Comparison of ENCODE assay signal across 16 cellular contexts in the genomic region with DNA sequence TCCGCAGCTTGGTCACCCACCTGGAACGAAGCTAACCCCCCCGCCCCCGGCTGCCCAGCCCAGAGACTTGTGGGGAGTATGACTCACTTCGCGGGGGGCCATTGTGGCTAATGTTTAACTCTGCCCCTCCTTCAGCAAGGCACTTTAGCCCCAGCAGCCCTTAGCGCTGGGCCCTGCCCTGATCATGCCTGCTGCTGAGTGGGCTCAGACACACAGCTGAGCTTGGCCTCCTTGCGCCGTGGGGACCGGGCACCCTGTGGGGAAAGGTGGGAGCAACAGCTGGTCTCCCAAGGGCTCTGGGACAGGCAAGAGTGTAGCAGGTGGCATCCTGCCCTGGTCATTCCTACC. TPM values are rescaled to one million over a fixed set of nuclear protein-coding genes. Genes with fewer than 3 reads are reported as not detected.
DNase-seq lines count a peak whose midpoint lies in the region; ATAC-seq, FAIRE-seq and TF ChIP-seq lines count a peak whose summit lies in the region.
"Had no signal": no experiment of that assay in that cellular context is flagged by ENCODE, and none has a peak within 500 bp of the region (broad histone marks: within the 10 kb centered on the region; RNA-seq: fewer than 3 reads in every experiment).

No MANE protein-coding gene starts in this region.

- no peaks in the 10 kb centered on the region for H3K9me3 Mint-ChIP-seq in stimulated activated naive B cell treated with anti-CD40 and anti-IgM and Interleukin-4, amounts not matched to agents 10 μg/mL and 1 μg/mL and 100 μg/mL, for 72 hours
- H3K9me3 Mint-ChIP-seq: activated CD4-positive, alpha-beta T cell treated with anti-CD3 and anti-CD28 coated beads, Interleukin-2, amount 10 ng/mL, durations not matched to agents 24 days and 14 days; CD8-positive, alpha-beta memory T cell had no signal

- H3K4me3 Mint-ChIP-seq in stimulated activated naive B cell treated with anti-CD40 and anti-IgM and Interleukin-4, amounts not matched to agents 10 μg/mL and 1 μg/mL and 100 μg/mL, for 72 hours, result no peak overlapping the region
- H3K4me3 Mint-ChIP-seq: activated CD4-positive, alpha-beta T cell treated with anti-CD3 and anti-CD28 coated beads, Interleukin-2, amount 10 ng/mL, durations not matched to agents 24 days and 14 days had no signal

- TF ChIP-seq RAD21 in HepG2 (CRISPR knock-in tag; IDR thresholded peaks at IDR 0.05), result no peak

- ATAC-seq in GM19023 (IDR thresholded peaks at IDR 0.05; ENCODE audit: unreplicated experiment) (peak; percentile 55), HepG2 (peak; percentile 82), esophagus mucosa (no peak)
- ATAC-seq in stimulated activated naive B cell treated with anti-CD40 and anti-IgM and Interleukin-4, amounts not matched to agents 10 μg/mL and 1 μg/mL and 100 μg/mL, for 72 hours (replicated peaks), result peak; percentile 14 to 20

- H3K36me3 Mint-ChIP-seq in stimulated activated naive B cell treated with anti-CD40 and anti-IgM and Interleukin-4, amounts not matched to agents 10 μg/mL and 1 μg/mL and 100 μg/mL, for 72 hours, result no peaks in the 10 kb centered on the region
- H3K36me3 Mint-ChIP-seq: CD8-positive, alpha-beta memory T cell had no signal

- H4K20me1 ChIP-seq in HepG2 (ENCODE audit: insufficient read depth, low read length), result no peaks in the 10 kb centered on the region

- peak overlapping the region; percentile 49 for H3K27ac ChIP-seq in HepG2 (ENCODE audit: extremely low read length, insufficient read depth, low read length)
- H3K27ac ChIP-seq: SK-N-MC had no signal

- H3K9ac ChIP-seq in HepG2 (ENCODE audit: insufficient read depth, low read depth, low read length), result peak overlapping the region; percentile 32

- in situ Hi-C loops in HepG2 (cut with HindIII; ENCODE audit: extremely low pct_ligation_motif_present, low pct_unique_long_range_greater_than_20kb), result no loop called here

- H2AFZ ChIP-seq in HepG2 (ENCODE audit: low read length), result no peak overlapping the region

- TF ChIP-seq EP300 in HepG2 (IDR thresholded peaks at IDR 0.05; ENCODE audit: low read depth in 2 of 2, low read length in 2 of 2) (peak in 1 of 2 experiments; percentile 59; a peak in 1 of 4 replicates), HepG2 (CRISPR knock-in tag; IDR thresholded peaks at IDR 0.05; ENCODE audit: borderline replicate concordance) (0 out of 2 replicates have a peak, but pooled peaks have one; percentile 48)

- H3K36me3 ChIP-seq in HepG2 (replicated peaks in 1 of 2; ENCODE audit: control insufficient read depth in 1 of 2, insufficient read depth in 2 of 2, low read length in 2 of 2) (no peaks in the 10 kb centered on the region), BE2C (no peaks in the 10 kb centered on the region)

- H3K27ac Mint-ChIP-seq in stimulated activated naive B cell treated with anti-CD40 and anti-IgM and Interleukin-4, amounts not matched to agents 10 μg/mL and 1 μg/mL and 100 μg/mL, for 72 hours, result no peak overlapping the region
- H3K27ac Mint-ChIP-seq: activated CD4-positive, alpha-beta T cell treated with anti-CD3 and anti-CD28 coated beads, Interleukin-2, amount 10 ng/mL, durations not matched to agents 24 days and 14 days had no signal

- H3K4me2 ChIP-seq in HepG2 (ENCODE audit: low read depth, low read length), result peak overlapping the region; percentile 76

- TF ChIP-seq CTCF in HepG2 (CRISPR knock-in tag; IDR thresholded peaks at IDR 0.05) (no peak), BE2C (IDR thresholded peaks at IDR 0.05; ENCODE audit: low read depth, low read length) (no peak), GM10266 (IDR thresholded peaks at IDR 0.05; ENCODE audit: control insufficient read depth, insufficient read depth, low read depth, missing control alignments) (no peak)

- WGBS in HepG2 (ENCODE audit: low lambda C conversion rate), result 0% methylated on average over 1 of the region's 10 CpGs

- no peak for FAIRE-seq in HepG2 (lab: Jason Lieb, UNC)
- FAIRE-seq: islet of Langerhans had no signal

- no TSS peak for BruUV-seq in HepG2 (replicated peaks; lab: Mats Ljungman, UMichigan)

- H3K9me3 ChIP-seq in HepG2 (ENCODE audit: low read length), result no peaks in the 10 kb centered on the region
- no peaks in the 10 kb centered on the region for H3K9me3 ChIP-seq in BE2C

- peaks cover under 1 to 5% of the 10 kb centered on the region in 2 experiments; a peak in 1 of 5 replicates for H3K27me3 ChIP-seq in HepG2 (ENCODE audit: control insufficient read depth in 1 of 2, insufficient read depth in 2 of 2, low read length in 2 of 2)
- no peaks in the 10 kb centered on the region for H3K27me3 ChIP-seq in BE2C

- CTCF ChIA-PET in HepG2 (lab: Yijun Ruan, JAX; ENCODE audit: low intra/inter-chr PET ratio, low total read pairs), result no interaction called here

- H3K4me3 ChIP-seq in HepG2 (replicated peaks in 1 of 3; ENCODE audit: insufficient read depth in 1 of 3, low read depth in 2 of 3, low read length in 3 of 3), result peak overlapping the region in 2 of 3 experiments; percentile 14 to 54; a peak in 3 of 6 replicates
- no peak overlapping the region for H3K4me3 ChIP-seq in BE2C (ENCODE audit: low read depth, low read length)
- H3K4me3 ChIP-seq: SK-N-MC had no signal

- peaks cover 18 to 24% of the 10 kb centered on the region in 2 donors for H3K27me3 Mint-ChIP-seq in stimulated activated naive B cell treated with anti-CD40 and anti-IgM and Interleukin-4, amounts not matched to agents 10 μg/mL and 1 μg/mL and 100 μg/mL, for 72 hours

- POLR2A ChIA-PET in HepG2 (lab: Yijun Ruan, JAX), result interaction anchor here (0.8 to 3.7 kb wide), 13 partner anchors 9 to 235 kb away, joined by 3 to 40 read pairs (median 7); a partner anchor contains a TSS

- peak in 1 of 2 experiments; percentile 73; a peak in 2 of 4 replicates for TF ChIP-seq POLR2A in HepG2 (IDR thresholded peaks at IDR 0.05; ENCODE audit: insufficient read depth in 1 of 2, low read depth in 2 of 2, low read length in 2 of 2)

- H3K79me2 ChIP-seq in HepG2 (ENCODE audit: insufficient read depth, low read length), result no peaks in the 10 kb centered on the region

- intact Hi-C loops in HepG2 (cut with micrococcal nuclease; ENCODE audit: unreplicated experiment), result loop anchor here (1.0 kb wide), 1 partner anchor 9 kb away; no protein-coding TSS in a partner anchor

- H3K4me1 Mint-ChIP-seq in stimulated activated naive B cell treated with anti-CD40 and anti-IgM and Interleukin-4, amounts not matched to agents 10 μg/mL and 1 μg/mL and 100 μg/mL, for 72 hours, result peaks cover 22 to 26% of the 10 kb centered on the region in 2 donors
- H3K4me1 Mint-ChIP-seq: activated CD4-positive, alpha-beta T cell treated with anti-CD3 and anti-CD28 coated beads, Interleukin-2, amount 10 ng/mL, durations not matched to agents 24 days and 14 days had no signal

- H3K4me1 ChIP-seq in HepG2 (ENCODE audit: insufficient read depth, low read length) (peaks cover 63% of the 10 kb centered on the region), BE2C (no peaks in the 10 kb centered on the region)

- DNase-seq in LoVo (ENCODE audit: low spot score) (peak; percentile 70), HepG2 (ENCODE audit: low spot score) (peak; percentile 77), NCI-H1417 (lab: John Stamatoyannopoulos, UW) (no peak), BE2C (no peak), GM10266 (ENCODE audit: extremely low spot score) (no peak)
- no peak for DNase-seq in stimulated activated naive B cell treated with anti-CD40 and anti-IgM and Interleukin-4, amounts not matched to agents 10 μg/mL and 1 μg/mL and 100 μg/mL, for 72 hours
- DNase-seq: activated CD4-positive, alpha-beta T cell treated with anti-CD3 and anti-CD28 coated beads, Interleukin-2, amount 10 ng/mL, durations not matched to agents 24 days and 14 days; activated gamma-delta T cell treated with Interleukin-2 at 50 U/mL for 16 hours; CD8-positive, alpha-beta memory T cell; central memory CD4-positive, alpha-beta T cell; NCI-H1105 treated with DMSO at 0.1 percent for 48 hours had no signal

RNA-seq across cellular contexts. Expression of a gene that starts 6.3 kb away (rescaled TPM):
- total RNA-seq in HepG2 (2016; rRNA removed; fragmentation: Illumina TruSeq; extraction: Trizol) (41.2 and 65.6 TPM in 2 replicates), esophagus mucosa (328 TPM)
- total RNA-seq in HepG2 (2016; cell fraction: cytosol; rRNA removed; fragmentation: Illumina TruSeq; extraction: Trizol; ENCODE audit: low read depth), result 11.0 and 15.5 TPM in 2 replicates
- 41.4 and 67.3 TPM in 2 replicates for total RNA-seq in HepG2 (2016; cell fraction: insoluble cytoplasmic fraction; rRNA removed; fragmentation: Illumina TruSeq; extraction: Trizol)
- total RNA-seq in HepG2 (2016; cell fraction: membrane; rRNA removed; fragmentation: Illumina TruSeq; extraction: Trizol), result 26.5 and 29.9 TPM in 2 replicates
- total RNA-seq in HepG2 (2016; cell fraction: nucleus; rRNA removed; fragmentation: Illumina TruSeq; extraction: Trizol), result 43.9 and 47.8 TPM in 2 replicates
- 10.8 and 16.3 TPM in 2 replicates for polyA plus RNA-seq in HepG2 (2011; rRNA removed)
- 9.4 and 9.8 TPM in 2 replicates for polyA plus RNA-seq in HepG2 (2011; cell fraction: cytosol; rRNA removed)
- 11.5 and 21.4 TPM in 2 replicates for polyA plus RNA-seq in HepG2 (2011; cell fraction: nucleus; rRNA removed)
- polyA plus RNA-seq in HepG2 (2012), result 18.4 and 19.1 TPM in 2 replicates
- 11.7 and 13.7 TPM in 2 replicates for polyA plus RNA-seq in HepG2 (2016; cell fraction: cytosol; fragmentation: Illumina TruSeq; extraction: Trizol; ENCODE audit: low read depth)
- 55.2 and 58.0 TPM in 2 replicates for polyA plus RNA-seq in HepG2 (2016; cell fraction: insoluble cytoplasmic fraction; fragmentation: Illumina TruSeq; extraction: Trizol; ENCODE audit: low read depth)
- 25.4 and 27.9 TPM in 2 replicates for polyA plus RNA-seq in HepG2 (2016; cell fraction: membrane; fragmentation: Illumina TruSeq; extraction: Trizol; ENCODE audit: low read depth)
- 64.1 and 70.5 TPM in 2 replicates for polyA plus RNA-seq in HepG2 (2016; cell fraction: nucleus; fragmentation: Illumina TruSeq; extraction: Trizol; ENCODE audit: insufficient read depth, low read depth)
- 0.16 and 19.5 TPM in 2 replicates for polyA minus RNA-seq in HepG2 (2011; rRNA and poly(A)+ RNA removed; ENCODE audit: low replicate concordance)
- 6.4 and 8.8 TPM in 2 replicates for polyA minus RNA-seq in HepG2 (2011; cell fraction: cytosol; rRNA and poly(A)+ RNA removed)
- 22.8 and 27.4 TPM in 2 replicates for polyA minus RNA-seq in HepG2 (2011; cell fraction: nucleus; rRNA and poly(A)+ RNA removed)
- polyA plus RNA-seq in BE2C (2012; ENCODE audit: insufficient read depth, insufficient read length, low read depth), result not detected
- total RNA-seq: activated CD4-positive, alpha-beta T cell treated with anti-CD3 and anti-CD28 coated beads, Interleukin-2, amount 10 ng/mL, durations not matched to agents 24 days and 14 days; CD8-positive, alpha-beta memory T cell; fibroblast of lung had no signal
- polyA plus RNA-seq: CD8-positive, alpha-beta memory T cell; fibroblast of lung had no signal

RNA-seq across cellular contexts. Expression of a gene that starts 16.1 kb away (rescaled TPM):
- total RNA-seq in HepG2 (2016; rRNA removed; fragmentation: Illumina TruSeq; extraction: Trizol) (not detected in 2 replicates), esophagus mucosa (not detected)
- 0.09 TPM in 1 of 2 replicates, not detected in the other for total RNA-seq in HepG2 (2016; cell fraction: cytosol; rRNA removed; fragmentation: Illumina TruSeq; extraction: Trizol; ENCODE audit: low read depth)
- not detected in 2 replicates for total RNA-seq in HepG2 (2016; cell fraction: insoluble cytoplasmic fraction; rRNA removed; fragmentation: Illumina TruSeq; extraction: Trizol)
- 0.03 TPM in 1 of 2 replicates, not detected in the other for total RNA-seq in HepG2 (2016; cell fraction: membrane; rRNA removed; fragmentation: Illumina TruSeq; extraction: Trizol)
- total RNA-seq in HepG2 (2016; cell fraction: nucleus; rRNA removed; fragmentation: Illumina TruSeq; extraction: Trizol), result not detected in 2 replicates
- not detected in 2 replicates for polyA plus RNA-seq in HepG2 (2011; rRNA removed)
- polyA plus RNA-seq in HepG2 (2011; cell fraction: cytosol; rRNA removed), result not detected in 2 replicates
- polyA plus RNA-seq in HepG2 (2011; cell fraction: nucleus; rRNA removed), result not detected in 2 replicates
- polyA plus RNA-seq in HepG2 (2012), result 0.59 and 0.61 TPM in 2 replicates
- polyA plus RNA-seq in HepG2 (2016; cell fraction: cytosol; fragmentation: Illumina TruSeq; extraction: Trizol; ENCODE audit: low read depth), result not detected in 2 replicates
- polyA plus RNA-seq in HepG2 (2016; cell fraction: insoluble cytoplasmic fraction; fragmentation: Illumina TruSeq; extraction: Trizol; ENCODE audit: low read depth), result not detected in 2 replicates
- not detected in 2 replicates for polyA plus RNA-seq in HepG2 (2016; cell fraction: membrane; fragmentation: Illumina TruSeq; extraction: Trizol; ENCODE audit: low read depth)
- polyA plus RNA-seq in HepG2 (2016; cell fraction: nucleus; fragmentation: Illumina TruSeq; extraction: Trizol; ENCODE audit: insufficient read depth, low read depth), result not detected in 2 replicates
- not detected in 2 replicates for polyA minus RNA-seq in HepG2 (2011; rRNA and poly(A)+ RNA removed; ENCODE audit: low replicate concordance)
- polyA minus RNA-seq in HepG2 (2011; cell fraction: cytosol; rRNA and poly(A)+ RNA removed), result not detected in 2 replicates
- 0.12 and 0.13 TPM in 2 replicates for polyA minus RNA-seq in HepG2 (2011; cell fraction: nucleus; rRNA and poly(A)+ RNA removed)
- polyA plus RNA-seq in BE2C (2012; ENCODE audit: insufficient read depth, insufficient read length, low read depth), result not detected
- total RNA-seq: activated CD4-positive, alpha-beta T cell treated with anti-CD3 and anti-CD28 coated beads, Interleukin-2, amount 10 ng/mL, durations not matched to agents 24 days and 14 days; CD8-positive, alpha-beta memory T cell; fibroblast of lung had no signal
- polyA plus RNA-seq: CD8-positive, alpha-beta memory T cell had no signal

RNA-seq across cellular contexts. Expression of a gene that starts 28.0 kb away (rescaled TPM):
- 0.20 TPM in 1 of 2 replicates, not detected in the other for total RNA-seq in HepG2 (2016; rRNA removed; fragmentation: Illumina TruSeq; extraction: Trizol)
- not detected in 2 replicates for total RNA-seq in HepG2 (2016; cell fraction: cytosol; rRNA removed; fragmentation: Illumina TruSeq; extraction: Trizol; ENCODE audit: low read depth)
- 0.17 TPM in 1 of 2 replicates, not detected in the other for total RNA-seq in HepG2 (2016; cell fraction: insoluble cytoplasmic fraction; rRNA removed; fragmentation: Illumina TruSeq; extraction: Trizol)
- not detected in 2 replicates for total RNA-seq in HepG2 (2016; cell fraction: membrane; rRNA removed; fragmentation: Illumina TruSeq; extraction: Trizol)
- 0.71 and 0.88 TPM in 2 replicates for total RNA-seq in HepG2 (2016; cell fraction: nucleus; rRNA removed; fragmentation: Illumina TruSeq; extraction: Trizol)
- 0.63 and 1.3 TPM in 2 replicates for polyA plus RNA-seq in HepG2 (2011; rRNA removed)
- polyA plus RNA-seq in HepG2 (2011; cell fraction: cytosol; rRNA removed), result 0.03 and 0.09 TPM in 2 replicates
- 5.4 and 9.7 TPM in 2 replicates for polyA plus RNA-seq in HepG2 (2011; cell fraction: nucleus; rRNA removed)
- 3.1 and 5.5 TPM in 2 replicates for polyA plus RNA-seq in HepG2 (2012)
- not detected in 2 replicates for polyA plus RNA-seq in HepG2 (2016; cell fraction: cytosol; fragmentation: Illumina TruSeq; extraction: Trizol; ENCODE audit: low read depth)
- polyA plus RNA-seq in HepG2 (2016; cell fraction: insoluble cytoplasmic fraction; fragmentation: Illumina TruSeq; extraction: Trizol; ENCODE audit: low read depth), result not detected in 2 replicates
- not detected in 2 replicates for polyA plus RNA-seq in HepG2 (2016; cell fraction: membrane; fragmentation: Illumina TruSeq; extraction: Trizol; ENCODE audit: low read depth)
- 1.6 TPM in 1 of 2 replicates, not detected in the other for polyA plus RNA-seq in HepG2 (2016; cell fraction: nucleus; fragmentation: Illumina TruSeq; extraction: Trizol; ENCODE audit: insufficient read depth, low read depth)
- 0.28 and 1.7 TPM in 2 replicates for polyA minus RNA-seq in HepG2 (2011; rRNA and poly(A)+ RNA removed; ENCODE audit: low replicate concordance)
- polyA minus RNA-seq in HepG2 (2011; cell fraction: cytosol; rRNA and poly(A)+ RNA removed), result not detected in 2 replicates
- 7.9 and 9.4 TPM in 2 replicates for polyA minus RNA-seq in HepG2 (2011; cell fraction: nucleus; rRNA and poly(A)+ RNA removed)
- 3.9 TPM for total RNA-seq in esophagus mucosa
- polyA plus RNA-seq in BE2C (2012; ENCODE audit: insufficient read depth, insufficient read length, low read depth), result 9.6 TPM
- total RNA-seq: activated CD4-positive, alpha-beta T cell treated with anti-CD3 and anti-CD28 coated beads, Interleukin-2, amount 10 ng/mL, durations not matched to agents 24 days and 14 days; CD8-positive, alpha-beta memory T cell; fibroblast of lung had no signal
- polyA plus RNA-seq: CD8-positive, alpha-beta memory T cell had no signal

Comparison
In these comparisons a context has a peak if more than half of its experiments do, and no peak if none do; other contexts are left out.
1. DNase-seq: peak in LoVo (single experiment) and HepG2 (single experiment); none in stimulated activated naive B cell treated with anti-CD40 and anti-IgM and Interleukin-4, amounts not matched to agents 10 μg/mL and 1 μg/mL and 100 μg/mL, for 72 hours (single experiment), NCI-H1417 (0 of 3), BE2C (single experiment) and GM10266 (single experiment).